ENCODE assay signal across 31 cellular contexts in genomic region chr11:69578167-69578566, GRCh38.
"Had no signal": no experiment of that assay in that cellular context is flagged by ENCODE, and none has a peak within 500 bp of the region (broad histone marks: within the 10 kb centered on the region; RNA-seq: fewer than 3 reads in every experiment).

No MANE protein-coding gene starts in this region.

- H3K36me3 Mint-ChIP-seq: activated naive CD4-positive, alpha-beta T cell treated with anti-CD3 and anti-CD28 coated beads, Interleukin-2, amount 10 ng/mL, durations not matched to agents 7 days and 5 days; activated naive CD4-positive, alpha-beta T cell treated with anti-CD3 and anti-CD28 coated beads, Interleukin-2, amount 50 U/mL, for 72 hours; activated naive CD8-positive, alpha-beta T cell treated with anti-CD3 and anti-CD28 coated beads, Interleukin-2, amount 10 ng/mL, durations not matched to agents 7 days and 5 days; brain; WTC11 had no signal

- FAIRE-seq: frontal cortex had no signal

- H3K4me1 ChIP-seq: ascending aorta, breast epithelium had no signal

- H3K9me3 Mint-ChIP-seq: activated CD4-positive, alpha-beta memory T cell treated with anti-CD3 and anti-CD28 coated beads, Interleukin-2, amount 10 ng/mL, durations not matched to agents 7 days and 5 days; activated CD4-positive, alpha-beta T cell treated with anti-CD3 and anti-CD28 coated beads, Interleukin-2, amount 10 ng/mL, durations not matched to agents 7 days and 5 days; activated naive CD4-positive, alpha-beta T cell treated with anti-CD3 and anti-CD28 coated beads, Interleukin-2, amount 10 ng/mL, durations not matched to agents 7 days and 5 days; activated naive CD4-positive, alpha-beta T cell treated with anti-CD3 and anti-CD28 coated beads, Interleukin-2, amount 50 U/mL, for 72 hours; activated naive CD8-positive, alpha-beta T cell treated with anti-CD3 and anti-CD28 coated beads, Interleukin-2, amount 10 ng/mL, durations not matched to agents 7 days and 5 days; activated T-helper 1 cell treated with anti-CD3 and anti-CD28 coated beads, Interleukin-12 subunit alpha, Interleukin-12 subunit beta, Interleukin-2, Interleukin-4 antibody, amounts not matched to agents 30 ng/mL and 10 ng/mL and 1 ng/mL, durations not matched to agents 14 hours and 24 hours and 36 hours; brain; central memory CD8-positive, alpha-beta T cell; dendritic cell treated with granulocyte-macrophage colony-stimulating factor and Interleukin-4, amounts not matched to agents 40 ng/mL and 50 ng/mL, for 4 days; endodermal cell; T-helper 1 cell treated with Interleukin-12 subunit alpha and Interleukin-12 subunit beta and Interleukin-4 antibody, amounts not matched to agents 30 μg/mL and 1 μg/mL, for 36 hours; WTC11 had no signal

- H3K4me1 Mint-ChIP-seq: activated CD4-positive, alpha-beta memory T cell treated with anti-CD3 and anti-CD28 coated beads, Interleukin-2, amount 10 ng/mL, durations not matched to agents 7 days and 5 days; activated CD4-positive, alpha-beta T cell treated with anti-CD3 and anti-CD28 coated beads, Interleukin-2, amount 10 ng/mL, durations not matched to agents 7 days and 5 days; activated naive CD4-positive, alpha-beta T cell treated with anti-CD3 and anti-CD28 coated beads, Interleukin-2, amount 10 ng/mL, durations not matched to agents 7 days and 5 days; activated naive CD8-positive, alpha-beta T cell treated with anti-CD3 and anti-CD28 coated beads, Interleukin-2, amount 10 ng/mL, durations not matched to agents 7 days and 5 days; brain; central memory CD8-positive, alpha-beta T cell; endodermal cell; WTC11 had no signal

- H3K4me3 Mint-ChIP-seq: activated CD4-positive, alpha-beta memory T cell treated with anti-CD3 and anti-CD28 coated beads, Interleukin-2, amount 10 ng/mL, durations not matched to agents 7 days and 5 days; activated CD4-positive, alpha-beta T cell treated with anti-CD3 and anti-CD28 coated beads, Interleukin-2, amount 10 ng/mL, durations not matched to agents 7 days and 5 days; activated naive CD4-positive, alpha-beta T cell treated with anti-CD3 and anti-CD28 coated beads, Interleukin-2, amount 10 ng/mL, durations not matched to agents 7 days and 5 days; activated naive CD8-positive, alpha-beta T cell treated with anti-CD3 and anti-CD28 coated beads, Interleukin-2, amount 10 ng/mL, durations not matched to agents 7 days and 5 days; activated T-helper 1 cell treated with anti-CD3 and anti-CD28 coated beads, Interleukin-12 subunit alpha, Interleukin-12 subunit beta, Interleukin-2, Interleukin-4 antibody, amounts not matched to agents 30 ng/mL and 10 ng/mL and 1 ng/mL, durations not matched to agents 14 hours and 24 hours and 36 hours; brain; central memory CD8-positive, alpha-beta T cell; dendritic cell treated with granulocyte-macrophage colony-stimulating factor and Interleukin-4, amounts not matched to agents 40 ng/mL and 50 ng/mL, for 4 days; endodermal cell; T-helper 1 cell treated with Interleukin-12 subunit alpha and Interleukin-12 subunit beta and Interleukin-4 antibody, amounts not matched to agents 30 μg/mL and 1 μg/mL, for 36 hours; WTC11 had no signal

- ATAC-seq: activated naive CD4-positive, alpha-beta T cell treated with anti-CD3 and anti-CD28 coated beads, Interleukin-2, amount 50 U/mL, for 72 hours; esophagus mucosa; WTC11 had no signal

- H3K27ac ChIP-seq: ascending aorta, breast epithelium, coronary artery, dorsolateral prefrontal cortex, VCaP had no signal

- H3K9me3 ChIP-seq: ascending aorta, breast epithelium had no signal

- H3K36me3 ChIP-seq: ascending aorta, breast epithelium had no signal

- H3K27ac Mint-ChIP-seq: activated CD4-positive, alpha-beta memory T cell treated with anti-CD3 and anti-CD28 coated beads, Interleukin-2, amount 10 ng/mL, durations not matched to agents 7 days and 5 days; activated CD4-positive, alpha-beta T cell treated with anti-CD3 and anti-CD28 coated beads, Interleukin-2, amount 10 ng/mL, durations not matched to agents 7 days and 5 days; activated naive CD4-positive, alpha-beta T cell treated with anti-CD3 and anti-CD28 coated beads, Interleukin-2, amount 10 ng/mL, durations not matched to agents 7 days and 5 days; activated naive CD4-positive, alpha-beta T cell treated with anti-CD3 and anti-CD28 coated beads, Interleukin-2, amount 50 U/mL, for 72 hours; activated naive CD8-positive, alpha-beta T cell treated with anti-CD3 and anti-CD28 coated beads, Interleukin-2, amount 10 ng/mL, durations not matched to agents 7 days and 5 days; activated T-helper 1 cell treated with anti-CD3 and anti-CD28 coated beads, Interleukin-12 subunit alpha, Interleukin-12 subunit beta, Interleukin-2, Interleukin-4 antibody, amounts not matched to agents 30 ng/mL and 10 ng/mL and 1 ng/mL, durations not matched to agents 14 hours and 24 hours and 36 hours; brain; dendritic cell treated with granulocyte-macrophage colony-stimulating factor and Interleukin-4, amounts not matched to agents 40 ng/mL and 50 ng/mL, for 4 days; endodermal cell; T-helper 1 cell treated with Interleukin-12 subunit alpha and Interleukin-12 subunit beta and Interleukin-4 antibody, amounts not matched to agents 30 μg/mL and 1 μg/mL, for 36 hours; WTC11 had no signal

- DNase-seq: activated CD4-positive, alpha-beta memory T cell treated with anti-CD3 and anti-CD28 coated beads, Interleukin-2, amount 10 ng/mL, durations not matched to agents 7 days and 5 days; activated CD4-positive, alpha-beta T cell treated with anti-CD3 and anti-CD28 coated beads for 1 hour; activated CD4-positive, alpha-beta T cell treated with anti-CD3 and anti-CD28 coated beads for 4 hours; activated CD4-positive, alpha-beta T cell treated with anti-CD3 and anti-CD28 coated beads, Interleukin-2, amount 10 ng/mL, durations not matched to agents 7 days and 5 days; activated CD4-positive, alpha-beta T cell treated with anti-CD3 and anti-CD28 coated beads, Interleukin-2, amount 50 U/mL, for 4 hours; activated gamma-delta T cell; activated naive CD4-positive, alpha-beta T cell; activated naive CD4-positive, alpha-beta T cell treated with anti-CD3 and anti-CD28 coated beads, Interleukin-2, amount 10 ng/mL, durations not matched to agents 7 days and 5 days; activated naive CD8-positive, alpha-beta T cell treated with anti-CD3 and anti-CD28 coated beads, Interleukin-2, amount 10 ng/mL, durations not matched to agents 7 days and 5 days; activated T-cell treated with anti-CD3 and anti-CD28 coated beads, Interleukin-2, amount 50 U/mL, for 1 hour; activated T-cell treated with anti-CD3 and anti-CD28 coated beads, Interleukin-2, amount 50 U/mL, for 48 hours; effector memory CD4-positive, alpha-beta T cell; endodermal cell; foreskin fibroblast; head of caudate nucleus; hippocampal formation; T1000 had no signal

- H3K4me3 ChIP-seq: ascending aorta, breast epithelium, coronary artery, dorsolateral prefrontal cortex had no signal

- H3K27me3 ChIP-seq: ascending aorta, breast epithelium had no signal
